In genomic region chr20:53597085-53597482, GRCh38 we compare ENCODE assay signal across 8 cellular contexts. TPM values are rescaled to one million over a fixed set of nuclear protein-coding genes. Genes with fewer than 3 reads are reported as not detected.
DNase-seq lines count a peak whose midpoint lies in the region; ATAC-seq and TF ChIP-seq lines count a peak whose summit lies in the region.

No MANE protein-coding gene starts in this region.

- dilution Hi-C loops in mammary epithelial cell (cut with HindIII; ENCODE audit: low sequenced_read_pairs) = loop anchor here (25.0 kb wide), 1 partner anchor 165 kb away; no protein-coding TSS in a partner anchor

- in situ Hi-C loops in mammary epithelial cell (cut with MboI; ENCODE audit: low sequenced_read_pairs in 2 of 2) = loop anchor here in 1 of 2 donors (25.0 kb wide), 1 partner anchor 590 kb away; no protein-coding TSS in a partner anchor

- ATAC-seq in omental fat pad (ENCODE audit: low FRiP score) (no peak), GM21576 (IDR thresholded peaks at IDR 0.05; ENCODE audit: unreplicated experiment) (no peak)

- H4K20me1 ChIP-seq in mammary epithelial cell (ENCODE audit: insufficient read depth, low read length) = no peaks in the 10 kb centered on the region

- H3K18ac ChIP-seq in mesenchymal stem cell (ENCODE audit: low read depth in 1 of 2, low read length in 2 of 2) = no peak overlapping the region

- H2AFZ ChIP-seq in mammary epithelial cell (ENCODE audit: low read depth, low read length) (peak overlapping the region; percentile 73), mesenchymal stem cell (ENCODE audit: low read depth, low read length) (no peak overlapping the region)

- H4K8ac ChIP-seq in mesenchymal stem cell (ENCODE audit: low read length) = no peak overlapping the region

- H2BK12ac ChIP-seq in mesenchymal stem cell (ENCODE audit: low read length in 2 of 2) = no peak overlapping the region

- peaks cover 16% of the 10 kb centered on the region for H3K79me2 ChIP-seq in mammary epithelial cell (ENCODE audit: insufficient read depth, low read length)

- intact Hi-C loops in mammary epithelial cell (cut with micrococcal nuclease) = no loop called here

- H3K23ac ChIP-seq in mesenchymal stem cell (ENCODE audit: low read length in 2 of 2) = no peak overlapping the region

- H3K9me3 ChIP-seq in HUES48 (ENCODE audit: control insufficient read depth, insufficient read depth, low read length) = no peaks in the 10 kb centered on the region
- H3K9me3 ChIP-seq in mammary epithelial cell (replicated peaks; ENCODE audit: insufficient read depth, low read length) = no peaks in the 10 kb centered on the region
- H3K9me3 ChIP-seq in mesenchymal stem cell (ENCODE audit: control insufficient read depth, low read length) = no peaks in the 10 kb centered on the region

- H3K27me3 ChIP-seq in HUES48 (ENCODE audit: control insufficient read depth, insufficient read depth, low read length) (no peaks in the 10 kb centered on the region), mammary epithelial cell (ENCODE audit: insufficient read depth, low read length) (no peaks in the 10 kb centered on the region), mesenchymal stem cell (ENCODE audit: control insufficient read depth in 1 of 2, insufficient read depth in 1 of 2, low read length in 2 of 2) (no peaks in the 10 kb centered on the region)

- H3K79me1 ChIP-seq in mesenchymal stem cell (replicated peaks; ENCODE audit: low read length, poor library complexity, severe bottlenecking) = no peaks in the 10 kb centered on the region

- no peak overlapping the region for H2BK5ac ChIP-seq in mesenchymal stem cell (ENCODE audit: low read depth, low read length, poor library complexity, severe bottlenecking)

- no peak overlapping the region for H4K91ac ChIP-seq in mesenchymal stem cell (ENCODE audit: low read length)

- no peak for DNase-seq in mammary epithelial cell
- no peak for DNase-seq in mesenchymal stem cell
- no peak for DNase-seq in omental fat pad (ENCODE audit: low spot score)
- DNase-seq in effector CD4-positive, alpha-beta T cell = no peak
- no peak for DNase-seq in DMS153 (lab: John Stamatoyannopoulos, UW)

- H3K4me2 ChIP-seq in mammary epithelial cell (ENCODE audit: insufficient read depth, low read depth, low read length) (peak overlapping the region; percentile 71), mesenchymal stem cell (ENCODE audit: low read length, poor library complexity, severe bottlenecking) (no peak overlapping the region)

- H3K27ac ChIP-seq in 22Rv1 (peak overlapping the region; percentile 85), HUES48 (ENCODE audit: low read depth, low read length) (peak overlapping the region; percentile 21), mammary epithelial cell (ENCODE audit: insufficient read depth, low read depth, low read length) (peak overlapping the region; percentile 22), mesenchymal stem cell (ENCODE audit: low read length, poor library complexity, severe bottlenecking) (no peak overlapping the region)

- H3K36me3 ChIP-seq in HUES48 (ENCODE audit: control insufficient read depth, insufficient read depth, low read length) (no peaks in the 10 kb centered on the region), mammary epithelial cell (ENCODE audit: insufficient read depth, low read length) (no peaks in the 10 kb centered on the region), mesenchymal stem cell (ENCODE audit: control insufficient read depth in 1 of 2, insufficient read depth in 2 of 2, low read depth in 1 of 2, low read length in 2 of 2) (no peaks in the 10 kb centered on the region)

- peaks cover 45% of the 10 kb centered on the region for H3K4me1 ChIP-seq in HUES48 (ENCODE audit: control insufficient read depth, insufficient read depth, low read length)
- H3K4me1 ChIP-seq in mammary epithelial cell (ENCODE audit: insufficient read depth, low read length) = peaks cover 23% of the 10 kb centered on the region
- H3K4me1 ChIP-seq in mesenchymal stem cell (ENCODE audit: control insufficient read depth, insufficient read depth, low read depth, low read length) = peaks cover 3% of the 10 kb centered on the region

- H3K4ac ChIP-seq in mesenchymal stem cell (ENCODE audit: low read depth in 1 of 2, low read length in 2 of 2) = no peak overlapping the region

- no peak overlapping the region for H3K14ac ChIP-seq in mesenchymal stem cell (ENCODE audit: low read length in 2 of 2)

- H3K4me3 ChIP-seq in HUES48 (ENCODE audit: low read depth, low read length) (peak overlapping the region; percentile 24; the same call in 1 of the 2 replicates), mammary epithelial cell (replicated peaks in 1 of 3; ENCODE audit: insufficient read depth in 1 of 3, low read depth in 2 of 3, low read length in 3 of 3) (no peak overlapping the region), mesenchymal stem cell (ENCODE audit: insufficient read depth in 1 of 2, low read depth in 1 of 2, low read length in 2 of 2) (no peak overlapping the region)

- H2BK120ac ChIP-seq in mesenchymal stem cell (ENCODE audit: low read depth, low read length) = no peak overlapping the region

- TF ChIP-seq CTCF in 22Rv1 (IDR thresholded peaks at IDR 0.05) = no peak
- no peak for TF ChIP-seq CTCF in mammary epithelial cell (conservative IDR thresholded peaks at IDR 0.05 in 1 of 2, IDR thresholded peaks at IDR 0.05 in 1 of 2; ENCODE audit: extremely low read depth in 1 of 2, insufficient read depth in 1 of 2, low read depth in 1 of 2, low read length in 2 of 2)
- TF ChIP-seq CTCF in omental fat pad (IDR thresholded peaks at IDR 0.05) = no peak

- H3K9ac ChIP-seq in HUES48 (ENCODE audit: low read depth, low read length) (no peak overlapping the region), mammary epithelial cell (ENCODE audit: insufficient read depth, low read length) (peak overlapping the region; percentile 20), mesenchymal stem cell (ENCODE audit: low read length) (peak overlapping the region; percentile 98)

- no TSS peak for BruUV-seq in mammary epithelial cell (replicated peaks; lab: Mats Ljungman, UMichigan)

- CTCF ChIA-PET in mammary epithelial cell (lab: Charles Lee; ENCODE audit: low non-redundant PET) = no interaction called here

- 9% methylated on average over 3 of the region's 3 CpGs for WGBS in mammary epithelial cell (ENCODE audit: low coverage, missing lambda C conversion rate)
- 87% methylated on average over 3 of the region's 3 CpGs for WGBS in mesenchymal stem cell

- H2BK15ac ChIP-seq in mesenchymal stem cell (ENCODE audit: low read depth, poor library complexity, severe bottlenecking) = no peak overlapping the region

- no peak overlapping the region for H2AK5ac ChIP-seq in mesenchymal stem cell (ENCODE audit: low read length, severe bottlenecking)

RNA-seq across cellular contexts. Expression of gene ZNF217, which starts 3.4 kb away (rescaled TPM):
- total RNA-seq in mammary epithelial cell (10 to 100 TPM; 30.8 to 39.8 TPM), omental fat pad (10 to 100 TPM; 24.9 to 48.8 (median 36.8) TPM)
- polyA plus RNA-seq in mammary epithelial cell = 8.7 TPM
- 63.7 TPM for polyA minus RNA-seq in mammary epithelial cell
- polyA plus RNA-seq in mesenchymal stem cell (2013, experiment 1 of 2) = 15.7 TPM
- polyA plus RNA-seq in mesenchymal stem cell (2013, experiment 2 of 2) = 16.6 TPM
